Comparison of ENCODE assay signal across 12 cellular contexts in genomic region chr10:100158044-100158805, GRCh38. TPM values are rescaled to one million over a fixed set of nuclear protein-coding genes. Genes with fewer than 3 reads are reported as not detected.
DNase-seq lines count a peak whose midpoint lies in the region; ATAC-seq and TF ChIP-seq lines count a peak whose summit lies in the region.
"Had no signal": no experiment of that assay in that cellular context is flagged by ENCODE, and none has a peak within 500 bp of the region (broad histone marks: within the 10 kb centered on the region; RNA-seq: fewer than 3 reads in every experiment).

No MANE protein-coding gene starts in this region.

- H3K27ac Mint-ChIP-seq in T-helper 17 cell, result no peak overlapping the region
- H3K27ac Mint-ChIP-seq: activated CD4-positive, alpha-beta T cell treated with anti-CD3 and anti-CD28 coated beads, Interleukin-2, amount 10 ng/mL, durations not matched to agents 7 days and 5 days had no signal

- no peaks in the 10 kb centered on the region for H3K9me3 ChIP-seq in T-helper 17 cell (ENCODE audit: control insufficient read depth, low read length, poor library complexity, severe bottlenecking)

- no peaks in the 10 kb centered on the region for H3K27me3 Mint-ChIP-seq in T-helper 17 cell
- H3K27me3 Mint-ChIP-seq: activated CD4-positive, alpha-beta T cell treated with anti-CD3 and anti-CD28 coated beads, Interleukin-2, amount 10 ng/mL, durations not matched to agents 7 days and 5 days had no signal

- peak; percentile 56 for DNase-seq in GM10266 (ENCODE audit: extremely low spot score)
- DNase-seq in stimulated activated CD4-positive, alpha-beta T cell treated with anti-CD3 and anti-CD28 coated beads, Interleukin-4, amount 100 ng/mL, for 1 hour, result no peak
- DNase-seq in T-helper 17 cell, result no peak
- no peak for DNase-seq in SIG-M5 (lab: John Stamatoyannopoulos, UW)
- no peak for DNase-seq in COLO829 (ENCODE audit: low spot score)
- DNase-seq: activated CD4-positive, alpha-beta T cell treated with anti-CD3 and anti-CD28 coated beads, Interleukin-2, amount 10 ng/mL, durations not matched to agents 7 days and 5 days; erythroblast; NCI-H187 had no signal

- peaks cover 13% of the 10 kb centered on the region for H3K4me1 Mint-ChIP-seq in T-helper 17 cell
- H3K4me1 Mint-ChIP-seq: neural crest cell had no signal

- H3K4me3 Mint-ChIP-seq in T-helper 17 cell, result no peak overlapping the region
- H3K4me3 Mint-ChIP-seq: activated CD4-positive, alpha-beta T cell treated with anti-CD3 and anti-CD28 coated beads, Interleukin-2, amount 10 ng/mL, durations not matched to agents 7 days and 5 days; neural crest cell had no signal

- peak; percentile 2 for TF ChIP-seq CTCF in GM10266 (IDR thresholded peaks at IDR 0.05; ENCODE audit: control insufficient read depth, insufficient read depth, low read depth, missing control alignments)

- peaks cover 31% of the 10 kb centered on the region for H3K36me3 Mint-ChIP-seq in T-helper 17 cell (ENCODE audit: low read depth)

- ATAC-seq in GM19043 (IDR thresholded peaks at IDR 0.05; ENCODE audit: low read depth, unreplicated experiment) (peak; percentile 90), HG02588 (IDR thresholded peaks at IDR 0.05; ENCODE audit: unreplicated experiment) (peak; percentile 90), HG03442 (IDR thresholded peaks at IDR 0.05; ENCODE audit: unreplicated experiment) (peak; percentile 91), T-helper 17 cell (no peak)

RNA-seq across cellular contexts. Expression of gene ERLIN1, which starts 27.6 kb away (rescaled TPM):
- total RNA-seq in T-helper 17 cell, result 1 to 10 TPM; 3.7 to 5.7 TPM
